In genomic region chr20:23436681-23437080, GRCh38 we compare ENCODE assay signal across 1 cellular context.
TF ChIP-seq lines count a peak whose summit lies in the region.

No MANE protein-coding gene starts in this region.

TF ChIP-seq in K562, 482 proteins besides CTCF, POLR2A, EP300 and RAD21:
- TF ChIP-seq POU5F1 (IDR thresholded peaks at IDR 0.05; ENCODE audit: borderline replicate concordance, low read depth, low read length, partially characterized antibody) (no peak), ZNF165 (CRISPR knock-in tag; IDR thresholded peaks at IDR 0.05; ENCODE audit: borderline replicate concordance) (no peak), MAFK (IDR thresholded peaks at IDR 0.05; ENCODE audit: low read length) (no peak), EZH2 (IDR thresholded peaks at IDR 0.05; ENCODE audit: borderline replicate concordance, low read depth, low read length) (no peak), XRCC4 (IDR thresholded peaks at IDR 0.05; ENCODE audit: extremely low read depth, insufficient read depth, insufficient read length) (no peak), CEBPZ (IDR thresholded peaks at IDR 0.05; ENCODE audit: borderline replicate concordance, low read depth, low read length) (no peak), SNRNP70 (optimal IDR thresholded peaks at IDR 0.05; ENCODE audit: low read depth, low read length) (no peak), STAT5A (IDR thresholded peaks at IDR 0.05; ENCODE audit: borderline replicate concordance, low read length) (no peak), DMBX1 (CRISPR knock-in tag; IDR thresholded peaks at IDR 0.05; ENCODE audit: borderline replicate concordance) (no peak), ZNF449 (CRISPR knock-in tag; IDR thresholded peaks at IDR 0.05) (no peak), ELF1 (tag; IDR thresholded peaks at IDR 0.05) (peak; percentile 40; the same call in 1 of the 2 replicates), PHF8 (IDR thresholded peaks at IDR 0.05; ENCODE audit: borderline replicate concordance, low read length) (peak; percentile 14; the same call in 1 of the 2 replicates), IRF9 (tag; IDR thresholded peaks at IDR 0.05) (no peak), DEAF1 (CRISPR knock-in tag; IDR thresholded peaks at IDR 0.05) (no peak), ZNF76 (CRISPR knock-in tag; IDR thresholded peaks at IDR 0.05; ENCODE audit: borderline replicate concordance) (no peak), MAFF (IDR thresholded peaks at IDR 0.05; ENCODE audit: low read length) (no peak), BCL6 (CRISPR knock-in tag; IDR thresholded peaks at IDR 0.05) (no peak), GATA2 (CRISPR knock-in tag; IDR thresholded peaks at IDR 0.05) (no peak), FOXA1 (IDR thresholded peaks at IDR 0.05; ENCODE audit: borderline replicate concordance) (no peak), NFATC3 (IDR thresholded peaks at IDR 0.05) (no peak), ZBED1 (IDR thresholded peaks at IDR 0.05) (no peak), FOXJ2 (tag; IDR thresholded peaks at IDR 0.05) (peak; percentile 81; the same call in 1 of the 2 replicates), HIVEP1 (CRISPR knock-in tag; IDR thresholded peaks at IDR 0.05) (no peak), COPS2 (conservative IDR thresholded peaks at IDR 0.05) (no peak), BRF2 (IDR thresholded peaks at IDR 0.05; ENCODE audit: borderline replicate concordance, insufficient read depth, insufficient read length) (no peak), ETV1 (tag; conservative IDR thresholded peaks at IDR 0.05; ENCODE audit: low read depth) (no peak), FOXK2 (conservative IDR thresholded peaks at IDR 0.05 in 1 of 2, IDR thresholded peaks at IDR 0.05 in 1 of 2; ENCODE audit: low read depth in 2 of 2) (peak; percentile 23 to 36; a peak in 1 of 4 replicates), ZNF699 (CRISPR knock-in tag; IDR thresholded peaks at IDR 0.05; ENCODE audit: insufficient replicate concordance) (no peak), CBFA2T2 (conservative IDR thresholded peaks at IDR 0.05) (no peak)
